10 cellular contexts compared by ENCODE assay signal in the genomic region with DNA sequence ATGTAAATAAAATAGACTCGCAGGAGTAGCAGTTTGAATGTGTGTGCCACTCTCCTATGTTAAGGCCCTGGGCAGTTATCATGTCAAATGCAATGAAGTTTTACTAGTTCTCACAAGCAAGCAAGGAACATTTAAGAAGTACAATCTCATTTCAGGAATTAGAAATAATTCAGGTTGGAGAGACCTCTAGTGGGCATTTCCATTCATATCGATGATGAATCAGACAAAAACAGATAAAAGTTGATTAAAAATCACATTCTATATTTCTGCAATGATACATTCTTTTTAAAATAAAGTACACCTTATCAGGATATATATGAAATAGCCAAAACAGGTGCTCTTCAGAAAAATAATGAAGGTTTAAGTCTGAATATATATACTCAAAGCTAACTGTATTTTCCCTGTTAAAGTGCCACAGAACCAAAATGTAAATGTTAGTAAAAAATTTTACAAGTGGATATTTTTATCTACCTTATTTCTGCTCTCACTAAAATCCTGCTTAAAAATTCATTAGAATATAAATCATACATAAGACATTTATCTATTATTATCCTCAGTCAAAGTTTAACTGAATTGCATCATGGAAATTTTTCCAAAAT.
DNase-seq lines count a peak whose midpoint lies in the region; ATAC-seq and TF ChIP-seq lines count a peak whose summit lies in the region.
"Had no signal": no experiment of that assay in that cellular context is flagged by ENCODE, and none has a peak within 500 bp of the region (broad histone marks: within the 10 kb centered on the region; RNA-seq: fewer than 3 reads in every experiment).

No MANE protein-coding gene starts in this region.

- no peaks in the 10 kb centered on the region for H3K36me3 Mint-ChIP-seq in endodermal cell (ENCODE audit: low read depth)
- H3K36me3 Mint-ChIP-seq: CD8-positive, alpha-beta memory T cell; IgD-negative memory B cell had no signal

- no peak overlapping the region for H3K4me3 ChIP-seq in endodermal cell (ENCODE audit: low read length)

- DNase-seq in NOMO-1 treated with DMSO at 0.1 percent for 48 hours (lab: John Stamatoyannopoulos, UW; ENCODE audit: unreplicated experiment) (peak; percentile 0), NOMO-1 treated with dmso at 0.1 percent for 144 hours (lab: John Stamatoyannopoulos, UW; ENCODE audit: unreplicated experiment) (no peak), NCI-H345 (lab: John Stamatoyannopoulos, UW) (peak; percentile 9), endodermal cell (no peak), renal cortical epithelial cell (ENCODE audit: low read depth) (peak; percentile 6)
- no peak for DNase-seq in stimulated activated CD4-positive, alpha-beta T cell treated with anti-CD3 and anti-CD28 coated beads, Interleukin-15, amount 100 ng/mL, for 24 hours
- no peak for DNase-seq in activated CD8-positive, alpha-beta memory T cell treated with anti-CD3 and anti-CD28 coated beads, Interleukin-2, amount 50 U/mL, for 4 hours
- DNase-seq: CD8-positive, alpha-beta memory T cell had no signal

- H3K9me3 ChIP-seq in endodermal cell (ENCODE audit: control insufficient read depth, low read length) = no peaks in the 10 kb centered on the region

- H3K27me3 Mint-ChIP-seq in endodermal cell (ENCODE audit: insufficient read depth) = no peaks in the 10 kb centered on the region
- H3K27me3 Mint-ChIP-seq: IgD-negative memory B cell had no signal

- no peak overlapping the region for H3K9ac ChIP-seq in endodermal cell (ENCODE audit: extremely low read depth, low read length, poor library complexity, severe bottlenecking)

- H3K4me1 Mint-ChIP-seq in endodermal cell = no peaks in the 10 kb centered on the region
- H3K4me1 Mint-ChIP-seq: CD8-positive, alpha-beta memory T cell; IgD-negative memory B cell had no signal

- H3K36me3 ChIP-seq in endodermal cell (ENCODE audit: control insufficient read depth, insufficient read depth, low read length) = no peaks in the 10 kb centered on the region

- 44 to 80% methylated on average over 1 to 2 of the region's 2 CpGs for WGBS in endodermal cell (ENCODE audit: insufficient coverage in 1 of 2, insufficient read length in 1 of 2), 2 experiments

- TF ChIP-seq CTCF in endodermal cell (conservative IDR thresholded peaks at IDR 0.05) = peak; percentile 78

- H3K4me3 Mint-ChIP-seq in endodermal cell = no peak overlapping the region
- H3K4me3 Mint-ChIP-seq: CD8-positive, alpha-beta memory T cell; IgD-negative memory B cell had no signal

- H3K9me3 Mint-ChIP-seq in endodermal cell = no peaks in the 10 kb centered on the region

- no peak for ATAC-seq in HG03196 (IDR thresholded peaks at IDR 0.05; ENCODE audit: unreplicated experiment)

- H3K4me1 ChIP-seq in endodermal cell (ENCODE audit: control insufficient read depth, insufficient read depth, low read length) = no peaks in the 10 kb centered on the region

- H3K27me3 ChIP-seq in endodermal cell (ENCODE audit: control insufficient read depth, insufficient read depth, low read length, poor library complexity, severe bottlenecking) = no peaks in the 10 kb centered on the region

- no peak overlapping the region for H3K27ac Mint-ChIP-seq in endodermal cell
- H3K27ac Mint-ChIP-seq: CD8-positive, alpha-beta memory T cell; IgD-negative memory B cell had no signal

- no peak overlapping the region for H3K27ac ChIP-seq in endodermal cell (ENCODE audit: low read depth, low read length)

Comparison
In these comparisons a context has a peak if more than half of its experiments do, and no peak if none do; other contexts are left out.
1. DNase-seq: peak in NOMO-1 treated with DMSO at 0.1 percent for 48 hours (single experiment), NCI-H345 (single experiment) and renal cortical epithelial cell (single experiment); none in NOMO-1 treated with dmso at 0.1 percent for 144 hours (single experiment), endodermal cell (single experiment), stimulated activated CD4-positive, alpha-beta T cell treated with anti-CD3 and anti-CD28 coated beads, Interleukin-15, amount 100 ng/mL, for 24 hours (single experiment) and activated CD8-positive, alpha-beta memory T cell treated with anti-CD3 and anti-CD28 coated beads, Interleukin-2, amount 50 U/mL, for 4 hours (single experiment).